In the genomic region with DNA sequence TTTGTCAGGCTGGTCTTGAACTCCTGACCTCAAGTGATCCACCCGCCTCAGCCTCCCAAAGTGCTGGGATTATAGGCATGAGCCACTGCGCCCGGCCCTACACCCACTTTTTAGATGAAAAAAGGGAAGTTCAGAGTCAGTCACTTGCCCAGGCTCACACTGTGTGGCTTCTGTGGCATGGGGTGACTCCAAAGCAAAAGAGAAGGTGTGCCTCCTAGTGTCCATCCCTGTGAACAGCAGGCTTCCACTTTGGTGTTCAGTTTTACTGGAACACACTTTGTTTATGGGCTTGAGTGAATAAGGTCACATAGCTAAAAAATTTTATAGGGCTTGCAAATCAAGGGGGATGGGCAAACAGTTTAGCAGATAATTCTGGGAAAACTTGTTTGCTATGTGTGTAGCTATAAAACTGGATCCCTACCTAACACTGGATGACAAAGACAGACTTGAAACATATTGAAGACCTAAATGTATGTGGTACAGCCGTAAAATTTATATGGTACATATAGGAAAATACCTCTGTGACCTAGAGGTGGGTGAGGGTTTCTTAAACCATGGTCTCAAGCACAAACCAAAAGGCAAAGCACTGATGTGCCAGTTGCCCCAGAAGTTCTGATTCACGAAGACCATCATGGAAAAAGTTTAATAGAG, we compare ENCODE assay signal across 8 cellular contexts. TPM values are rescaled to one million over a fixed set of nuclear protein-coding genes. Genes with fewer than 3 reads are reported as not detected.
DNase-seq lines count a peak whose midpoint lies in the region; ATAC-seq and TF ChIP-seq lines count a peak whose summit lies in the region.

No MANE protein-coding gene starts in this region.

- CTCF ChIA-PET in CD4-positive, alpha-beta memory T cell (lab: Charles Lee; ENCODE audit: partially characterized antibody) = interaction anchor here (0.8 to 7.5 kb wide), 22 partner anchors 9 to 679 kb away, joined by 3 to 107 read pairs (median 6); a partner anchor contains a TSS
- CTCF ChIA-PET in SK-N-SH (lab: Yijun Ruan, JAX) = interaction anchor here (0.7 to 3.1 kb wide), 12 partner anchors 9 to 158 kb away, joined by 3 to 13 read pairs (median 3); no protein-coding TSS in a partner anchor
- CTCF ChIA-PET in activated naive CD4-positive, alpha-beta T cell treated with anti-CD3 and anti-CD28 coated beads, Interleukin-2, amount 10 ng/mL, durations not matched to agents 7 days and 5 days (lab: Charles Lee) = interaction anchor here (0.7 to 1.9 kb wide), 14 partner anchors 10 to 1062 kb away, joined by 3 to 14 read pairs (median 4); a partner anchor contains a TSS

- H4K20me1 ChIP-seq in SK-N-SH (ENCODE audit: insufficient read depth) (no peaks in the 10 kb centered on the region), smooth muscle cell (ENCODE audit: low read depth) (no peaks in the 10 kb centered on the region)

- H3K36me3 ChIP-seq in CD4-positive, alpha-beta memory T cell (ENCODE audit: insufficient read depth, low read length) = no peaks in the 10 kb centered on the region
- H3K36me3 ChIP-seq in SK-N-SH (replicated peaks in 1 of 2; ENCODE audit: control insufficient read depth in 1 of 2, insufficient read depth in 2 of 2, low read length in 1 of 2) = peaks cover 7 to 12% of the 10 kb centered on the region in 2 experiments
- no peaks in the 10 kb centered on the region for H3K36me3 ChIP-seq in smooth muscle cell (ENCODE audit: low read depth)

- H3K4me3 ChIP-seq in CD4-positive, alpha-beta memory T cell (ENCODE audit: low read length in 2 of 2) = no peak overlapping the region
- H3K4me3 ChIP-seq in SK-N-SH (ENCODE audit: low read depth in 2 of 2, low read length in 1 of 2) (no peak overlapping the region; a peak in 1 of 4 replicates), smooth muscle cell (no peak overlapping the region)

- intact Hi-C loops in CD4-positive, alpha-beta memory T cell (cut with micrococcal nuclease) = loop anchor here (1.0 to 10.0 kb wide), 5 partner anchors 70 to 484 kb away; a partner anchor contains a TSS
- intact Hi-C loops in left cardiac atrium (cut with DNase I) = loop anchor here (5.0 kb wide), 2 partner anchors 141 to 156 kb away; a partner anchor contains a TSS

- H3K4me2 ChIP-seq in SK-N-SH = no peak overlapping the region
- no peak overlapping the region for H3K4me2 ChIP-seq in smooth muscle cell

- H3K9me3 ChIP-seq in CD4-positive, alpha-beta memory T cell (ENCODE audit: control insufficient read depth in 1 of 2, low read length in 2 of 2) = no peaks in the 10 kb centered on the region
- H3K9me3 ChIP-seq in SK-N-SH (no peaks in the 10 kb centered on the region), smooth muscle cell (replicated peaks; ENCODE audit: low read depth) (no peaks in the 10 kb centered on the region)

- no peak for TF ChIP-seq EP300 in SK-N-SH (IDR thresholded peaks at IDR 0.05; ENCODE audit: borderline replicate concordance in 1 of 2, low read depth in 1 of 2, low read length in 1 of 2)

- no peaks in the 10 kb centered on the region for H3K9me3 Mint-ChIP-seq in CD4-positive, alpha-beta memory T cell
- H3K9me3 Mint-ChIP-seq in activated naive CD4-positive, alpha-beta T cell treated with anti-CD3 and anti-CD28 coated beads, Interleukin-2, amount 10 ng/mL, durations not matched to agents 7 days and 5 days = no peaks in the 10 kb centered on the region

- no peak overlapping the region for H3K27ac ChIP-seq in CD4-positive, alpha-beta memory T cell (ENCODE audit: low read depth, low read length)
- H3K27ac ChIP-seq in SK-N-SH (ENCODE audit: low read depth in 2 of 2, low read length in 1 of 2) = no peak overlapping the region
- H3K27ac ChIP-seq in smooth muscle cell (ENCODE audit: low read depth) = no peak overlapping the region

- peaks cover 0 to 5% (median 2%) of the 10 kb centered on the region in 4 donors for H3K4me1 Mint-ChIP-seq in CD4-positive, alpha-beta memory T cell
- peaks cover 3% of the 10 kb centered on the region for H3K4me1 Mint-ChIP-seq in activated naive CD4-positive, alpha-beta T cell treated with anti-CD3 and anti-CD28 coated beads, Interleukin-2, amount 10 ng/mL, durations not matched to agents 7 days and 5 days

- peaks cover 7% of the 10 kb centered on the region for H3F3A ChIP-seq in SK-N-SH (replicated peaks; ENCODE audit: insufficient read depth)
- peaks cover 7% of the 10 kb centered on the region for H3F3A ChIP-seq in smooth muscle cell (ENCODE audit: low read depth)

- H3K79me2 ChIP-seq in SK-N-SH (ENCODE audit: insufficient read depth) (no peaks in the 10 kb centered on the region), smooth muscle cell (ENCODE audit: low read depth) (no peaks in the 10 kb centered on the region)

- TF ChIP-seq CTCF in SK-N-SH (IDR thresholded peaks at IDR 0.05) (peak; percentile 68), smooth muscle cell (IDR thresholded peaks at IDR 0.05; ENCODE audit: borderline replicate concordance, insufficient read depth, poor library complexity, severe bottlenecking) (peak; percentile 61)

- H3K9ac ChIP-seq in SK-N-SH (no peak overlapping the region), smooth muscle cell (ENCODE audit: low read depth) (no peak overlapping the region)

- H2AFZ ChIP-seq in SK-N-SH (ENCODE audit: low read depth) (no peak overlapping the region), smooth muscle cell (ENCODE audit: low read depth) (no peak overlapping the region)

- no peaks in the 10 kb centered on the region for H3K9me2 ChIP-seq in SK-N-SH

- H3K4me1 ChIP-seq in CD4-positive, alpha-beta memory T cell (ENCODE audit: insufficient read depth, low read length) = no peaks in the 10 kb centered on the region
- H3K4me1 ChIP-seq in SK-N-SH (ENCODE audit: control insufficient read depth in 1 of 2, insufficient read depth in 2 of 2, low read depth in 1 of 2, low read length in 1 of 2) (no peaks in the 10 kb centered on the region), smooth muscle cell (ENCODE audit: low read depth) (no peaks in the 10 kb centered on the region)

- DNase-seq in CD4-positive, alpha-beta memory T cell = peak; percentile 65 to 69 (median 68)
- DNase-seq in HuH-7.5 (ENCODE audit: low spot score) = peak; percentile 60
- peak; percentile 58 for DNase-seq in SK-N-SH
- DNase-seq in activated naive CD4-positive, alpha-beta T cell treated with anti-CD3 and anti-CD28 coated beads, Interleukin-2, amount 10 ng/mL, durations not matched to agents 7 days and 5 days = peak; percentile 83
- peak; percentile 53 for DNase-seq in left cardiac atrium
- no peak for DNase-seq in smooth muscle cell (lab: John Stamatoyannopoulos, UW; ENCODE audit: unreplicated experiment)

- peak; percentile 72 for TF ChIP-seq RAD21 in SK-N-SH (IDR thresholded peaks at IDR 0.05; ENCODE audit: low read length)

- peak; percentile 74 for ATAC-seq in GM19372 (IDR thresholded peaks at IDR 0.05; ENCODE audit: low read depth, unreplicated experiment)
- ATAC-seq in left cardiac atrium = peak; percentile 62 to 66
- ATAC-seq in GM21786 (IDR thresholded peaks at IDR 0.05; ENCODE audit: unreplicated experiment) = no peak

- H3K27me3 ChIP-seq in CD4-positive, alpha-beta memory T cell (ENCODE audit: insufficient read depth, low read length) = no peaks in the 10 kb centered on the region
- H3K27me3 ChIP-seq in SK-N-SH (ENCODE audit: insufficient read depth) = no peaks in the 10 kb centered on the region
- no peaks in the 10 kb centered on the region for H3K27me3 ChIP-seq in smooth muscle cell (ENCODE audit: low read depth)

- WGBS in SK-N-SH (ENCODE audit: low lambda C conversion rate) = 96% methylated on average over 4 of the region's 5 CpGs
- 80% methylated on average over 5 of the region's 5 CpGs for WGBS in smooth muscle cell (ENCODE audit: low lambda C conversion rate)

- POLR2A ChIA-PET in CD4-positive, alpha-beta memory T cell (lab: Charles Lee; ENCODE audit: partially characterized antibody) = interaction anchor here (0.7 to 1.4 kb wide), 3 partner anchors 136 to 160 kb away, joined by 3 to 5 read pairs (median 4); no protein-coding TSS in a partner anchor
- POLR2A ChIA-PET in SK-N-SH (lab: Yijun Ruan, JAX) = interaction anchor here (0.7 kb wide), 1 partner anchor 343 kb away, joined by 3 read pairs; no protein-coding TSS in a partner anchor

- H3K4me3 Mint-ChIP-seq in CD4-positive, alpha-beta memory T cell = no peak overlapping the region
- H3K4me3 Mint-ChIP-seq in activated naive CD4-positive, alpha-beta T cell treated with anti-CD3 and anti-CD28 coated beads, Interleukin-2, amount 10 ng/mL, durations not matched to agents 7 days and 5 days = no peak overlapping the region

- H3K27ac Mint-ChIP-seq in CD4-positive, alpha-beta memory T cell = no peak overlapping the region
- no peak overlapping the region for H3K27ac Mint-ChIP-seq in activated naive CD4-positive, alpha-beta T cell treated with anti-CD3 and anti-CD28 coated beads, Interleukin-2, amount 10 ng/mL, durations not matched to agents 7 days and 5 days

- no peaks in the 10 kb centered on the region for H3K27me3 Mint-ChIP-seq in CD4-positive, alpha-beta memory T cell
- no peaks in the 10 kb centered on the region for H3K27me3 Mint-ChIP-seq in activated naive CD4-positive, alpha-beta T cell treated with anti-CD3 and anti-CD28 coated beads, Interleukin-2, amount 10 ng/mL, durations not matched to agents 7 days and 5 days

- peaks cover 0 to under 1% of the 10 kb centered on the region in 2 donors for H3K36me3 Mint-ChIP-seq in CD4-positive, alpha-beta memory T cell
- H3K36me3 Mint-ChIP-seq in activated naive CD4-positive, alpha-beta T cell treated with anti-CD3 and anti-CD28 coated beads, Interleukin-2, amount 10 ng/mL, durations not matched to agents 7 days and 5 days = peaks cover 2% of the 10 kb centered on the region

TF ChIP-seq in SK-N-SH, 30 proteins besides CTCF, POLR2A, EP300 and RAD21 (continues in another document):
- TF ChIP-seq CHD2 (IDR thresholded peaks at IDR 0.05; ENCODE audit: low read length, partially characterized antibody) (no peak), SMC3 (IDR thresholded peaks at IDR 0.05; ENCODE audit: low read depth, low read length) (peak; percentile 54)

RNA-seq across cellular contexts. Expression of a gene that starts 54.9 kb away (rescaled TPM):
- total RNA-seq in CD4-positive, alpha-beta memory T cell = 1 to 10 TPM; 9.4 to 9.9 TPM
- 10 to 100 TPM; 12.7 to 15.6 TPM for polyA plus RNA-seq in CD4-positive, alpha-beta memory T cell
- 0.75 and 0.92 TPM in 2 replicates for polyA plus RNA-seq in SK-N-SH (2012; rRNA removed)
- polyA plus RNA-seq in SK-N-SH (2012; cell fraction: cytosol; rRNA removed) = 0.33 and 0.43 TPM in 2 replicates
- polyA plus RNA-seq in SK-N-SH (2012; cell fraction: nucleus; rRNA removed) = 3.8 and 4.5 TPM in 2 replicates
- 1 to 10 TPM; 1.6 to 1.7 TPM for total RNA-seq in left cardiac atrium
- 2.5 and 4.0 TPM in 2 replicates for total RNA-seq in smooth muscle cell
- polyA plus RNA-seq in smooth muscle cell = 1.1 and 1.5 TPM in 2 replicates
